ENCODE assay signal across 20 cellular contexts in genomic region chr20:47042464-47042863, GRCh38.
"Had no signal": no experiment of that assay in that cellular context is flagged by ENCODE, and none has a peak within 500 bp of the region (broad histone marks: within the 10 kb centered on the region; RNA-seq: fewer than 3 reads in every experiment).

No MANE protein-coding gene starts in this region.

- H3K4me3 ChIP-seq: esophagus squamous epithelium, gastroesophageal sphincter, hepatocyte, left ventricle myocardium inferior, lower lobe of right lung, sigmoid colon, skin epidermis had no signal

- H3K9me3 Mint-ChIP-seq: neural crest cell had no signal

- H3K27ac ChIP-seq: esophagus squamous epithelium, gastroesophageal sphincter, hepatocyte, left ventricle myocardium inferior, lower lobe of right lung, sigmoid colon, skin epidermis had no signal

- H3K27ac Mint-ChIP-seq: dendritic cell treated with granulocyte-macrophage colony-stimulating factor and Interleukin-4, amounts not matched to agents 40 ng/mL and 50 ng/mL, for 4 days; effector memory CD8-positive, alpha-beta T cell; memory B cell had no signal

- H3K9me3 ChIP-seq: lower lobe of right lung had no signal

- H2AFZ ChIP-seq: hepatocyte had no signal

- H3K4me1 ChIP-seq: esophagus squamous epithelium, gastroesophageal sphincter, left ventricle myocardium inferior, lower lobe of right lung, sigmoid colon had no signal

- H3K4me3 Mint-ChIP-seq: dendritic cell treated with granulocyte-macrophage colony-stimulating factor and Interleukin-4, amounts not matched to agents 40 ng/mL and 50 ng/mL, for 4 days; effector memory CD8-positive, alpha-beta T cell; memory B cell; naive thymus-derived CD4-positive, alpha-beta T cell; neural crest cell had no signal

- H3K79me2 ChIP-seq: hepatocyte had no signal

- H3K27me3 ChIP-seq: esophagus squamous epithelium, gastroesophageal sphincter, hepatocyte, sigmoid colon had no signal

- DNase-seq: effector memory CD8-positive, alpha-beta T cell; esophagus squamous epithelium; head of caudate nucleus; kidney; left cardiac atrium; left ventricle myocardium inferior; lower lobe of right lung; naive thymus-derived CD4-positive, alpha-beta T cell; posterior cingulate gyrus; sigmoid colon; stimulated activated CD4-positive, alpha-beta T cell treated with anti-CD3 and anti-CD28 coated beads, Interleukin-2, amount 100 ng/mL, for 24 hours; stimulated activated CD4-positive, alpha-beta T cell treated with anti-CD3 and anti-CD28 coated beads, Interleukin-4, amount 100 ng/mL, for 4 hours; stimulated activated naive CD4-positive, alpha-beta T cell; trophoblast cell had no signal

- ATAC-seq: effector memory CD8-positive, alpha-beta T cell; gastroesophageal sphincter; left cardiac atrium; lower lobe of right lung; naive thymus-derived CD4-positive, alpha-beta T cell had no signal

- H3K36me3 ChIP-seq: gastroesophageal sphincter, left ventricle myocardium inferior, lower lobe of right lung, sigmoid colon had no signal

- H3K4me2 ChIP-seq: hepatocyte had no signal

- H3K4me1 Mint-ChIP-seq: memory B cell, neural crest cell had no signal
